Comparison of ENCODE assay signal across 13 cellular contexts in the genomic region with DNA sequence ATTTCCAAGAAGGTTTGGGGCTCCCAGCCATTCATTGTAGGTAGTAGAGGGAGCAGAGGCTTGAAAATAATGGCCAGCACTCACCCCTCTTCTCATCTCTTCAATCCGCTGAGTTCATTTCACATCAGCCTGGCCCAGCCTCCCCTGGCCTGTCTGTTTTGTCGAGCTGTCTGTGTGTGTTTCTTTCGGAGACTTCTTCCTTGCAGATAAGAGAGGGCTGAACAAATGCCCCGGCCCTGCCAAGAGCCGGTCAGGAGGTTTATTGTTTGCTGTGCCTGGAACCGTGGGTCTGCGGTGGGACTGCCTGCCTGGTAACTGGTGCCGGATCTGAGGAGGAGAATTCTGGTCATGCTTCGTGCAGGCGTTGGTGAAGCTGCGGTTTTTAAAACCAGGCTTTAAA. TPM values are rescaled to one million over a fixed set of nuclear protein-coding genes. Genes with fewer than 3 reads are reported as not detected.
DNase-seq lines count a peak whose midpoint lies in the region; ATAC-seq and TF ChIP-seq lines count a peak whose summit lies in the region.
"Had no signal": no experiment of that assay in that cellular context is flagged by ENCODE, and none has a peak within 500 bp of the region (broad histone marks: within the 10 kb centered on the region; RNA-seq: fewer than 3 reads in every experiment).

No MANE protein-coding gene starts in this region.

- peak overlapping the region; percentile 50 for H3K27ac ChIP-seq in A673 (ENCODE audit: low read depth, low read length, poor library complexity, severe bottlenecking)
- H3K27ac ChIP-seq: Peyer's patch had no signal

- intact Hi-C loops in A673 (cut with micrococcal nuclease; ENCODE audit: unreplicated experiment), result no loop called here
- intact Hi-C loops in activated T-helper 2 cell treated with anti-CD3 and anti-CD28 coated beads, Interferon-gamma antibody, Interleukin-2, Interleukin-4, amounts not matched to agents 10 μg/mL and 5 μg/mL and 100 μg/mL, durations not matched to agents 14 hours and 24 hours and 36 hours (cut with micrococcal nuclease), result no loop called here

- TF ChIP-seq CTCF in A673 (conservative IDR thresholded peaks at IDR 0.05; ENCODE audit: low read depth, low read length) (no peak), nephron progenitor cell (IDR thresholded peaks at IDR 0.05) (no peak)

- H3K27me3 ChIP-seq in A673 (replicated peaks; ENCODE audit: insufficient read depth, low read depth, low read length, poor library complexity), result no peaks in the 10 kb centered on the region
- H3K27me3 ChIP-seq: Peyer's patch had no signal

- no TSS peak for BruUV-seq in A673 (replicated peaks; lab: Mats Ljungman, UMichigan)

- peaks cover 11% of the 10 kb centered on the region for H3K4me1 Mint-ChIP-seq in activated T-helper 17 cell treated with anti-CD3 and anti-CD28 coated beads, Interleukin-2, amount 50 U/mL, for 72 hours
- peaks cover 25% of the 10 kb centered on the region for H3K4me1 Mint-ChIP-seq in nephron progenitor cell
- H3K4me1 Mint-ChIP-seq in activated T-helper 2 cell treated with anti-CD3 and anti-CD28 coated beads, Interferon-gamma antibody, Interleukin-2, Interleukin-4, amounts not matched to agents 10 μg/mL and 5 μg/mL and 100 μg/mL, durations not matched to agents 14 hours and 24 hours and 36 hours (ENCODE audit: low read depth), result peaks cover 17% of the 10 kb centered on the region

- no peak overlapping the region for H3K4me3 ChIP-seq in A673 (ENCODE audit: low read depth, low read length, poor library complexity, severe bottlenecking)
- H3K4me3 ChIP-seq: Peyer's patch had no signal

- no peaks in the 10 kb centered on the region for H3K9me3 Mint-ChIP-seq in activated T-helper 17 cell treated with anti-CD3 and anti-CD28 coated beads, Interleukin-2, amount 50 U/mL, for 72 hours
- no peaks in the 10 kb centered on the region for H3K9me3 Mint-ChIP-seq in nephron progenitor cell
- no peaks in the 10 kb centered on the region for H3K9me3 Mint-ChIP-seq in activated T-helper 2 cell treated with anti-CD3 and anti-CD28 coated beads, Interferon-gamma antibody, Interleukin-2, Interleukin-4, amounts not matched to agents 10 μg/mL and 5 μg/mL and 100 μg/mL, durations not matched to agents 14 hours and 24 hours and 36 hours

- no peak for ATAC-seq in activated T-helper 17 cell treated with anti-CD3 and anti-CD28 coated beads, Interleukin-2, amount 50 U/mL, for 72 hours (replicated peaks)
- ATAC-seq in GM21723 (IDR thresholded peaks at IDR 0.05; ENCODE audit: unreplicated experiment), result no peak

- H3K4me1 ChIP-seq in A673 (ENCODE audit: insufficient read depth, low read length, poor library complexity, severe bottlenecking), result no peaks in the 10 kb centered on the region

- POLR2A ChIA-PET in A673 (lab: Charles Lee; ENCODE audit: low non-redundant PET), result no interaction called here

- H3K36me3 ChIP-seq in A673 (ENCODE audit: insufficient read depth, low read length, poor library complexity, severe bottlenecking), result peaks cover 50% of the 10 kb centered on the region

- H3K9me3 ChIP-seq in A673 (ENCODE audit: low read depth, low read length, poor library complexity, severe bottlenecking), result no peaks in the 10 kb centered on the region
- H3K9me3 ChIP-seq: Peyer's patch had no signal

- H3K4me3 Mint-ChIP-seq in activated T-helper 17 cell treated with anti-CD3 and anti-CD28 coated beads, Interleukin-2, amount 50 U/mL, for 72 hours, result no peak overlapping the region
- no peak overlapping the region for H3K4me3 Mint-ChIP-seq in nephron progenitor cell
- H3K4me3 Mint-ChIP-seq in activated T-helper 2 cell treated with anti-CD3 and anti-CD28 coated beads, Interferon-gamma antibody, Interleukin-2, Interleukin-4, amounts not matched to agents 10 μg/mL and 5 μg/mL and 100 μg/mL, durations not matched to agents 14 hours and 24 hours and 36 hours (ENCODE audit: low read depth), result no peak overlapping the region

- DNase-seq in A673 (ENCODE audit: low spot score), result no peak
- DNase-seq in nephron progenitor cell, result no peak
- DNase-seq in activated T-helper 2 cell treated with anti-CD3 and anti-CD28 coated beads, Interferon-gamma antibody, Interleukin-2, Interleukin-4, amounts not matched to agents 10 μg/mL and 5 μg/mL and 100 μg/mL, durations not matched to agents 14 hours and 24 hours and 36 hours (ENCODE audit: low spot score), result no peak
- no peak for DNase-seq in activated gamma-delta T cell (lab: John Stamatoyannopoulos, UW)
- DNase-seq: ACHN; CD4-positive, CD25-positive, alpha-beta regulatory T cell; H7; NCI-H187 treated with DMSO at 0.1 percent for 48 hours; NCI-H510A; SHP77 treated with DMSO at 0.1 percent for 48 hours had no signal

- peaks cover 65% of the 10 kb centered on the region for H3K36me3 Mint-ChIP-seq in activated T-helper 17 cell treated with anti-CD3 and anti-CD28 coated beads, Interleukin-2, amount 50 U/mL, for 72 hours (ENCODE audit: low read depth)
- peaks cover 41% of the 10 kb centered on the region for H3K36me3 Mint-ChIP-seq in nephron progenitor cell (ENCODE audit: low read depth)
- peaks cover 61% of the 10 kb centered on the region for H3K36me3 Mint-ChIP-seq in activated T-helper 2 cell treated with anti-CD3 and anti-CD28 coated beads, Interferon-gamma antibody, Interleukin-2, Interleukin-4, amounts not matched to agents 10 μg/mL and 5 μg/mL and 100 μg/mL, durations not matched to agents 14 hours and 24 hours and 36 hours (ENCODE audit: low read depth)

- CTCF ChIA-PET in A673 (lab: Charles Lee), result no interaction called here

- peak overlapping the region; percentile 71 for H3K27ac Mint-ChIP-seq in activated T-helper 17 cell treated with anti-CD3 and anti-CD28 coated beads, Interleukin-2, amount 50 U/mL, for 72 hours
- peak overlapping the region; percentile 88 for H3K27ac Mint-ChIP-seq in nephron progenitor cell
- H3K27ac Mint-ChIP-seq in activated T-helper 2 cell treated with anti-CD3 and anti-CD28 coated beads, Interferon-gamma antibody, Interleukin-2, Interleukin-4, amounts not matched to agents 10 μg/mL and 5 μg/mL and 100 μg/mL, durations not matched to agents 14 hours and 24 hours and 36 hours, result no peak overlapping the region

- H3K27me3 Mint-ChIP-seq in activated T-helper 17 cell treated with anti-CD3 and anti-CD28 coated beads, Interleukin-2, amount 50 U/mL, for 72 hours, result no peaks in the 10 kb centered on the region
- H3K27me3 Mint-ChIP-seq in nephron progenitor cell (ENCODE audit: low read depth, poor library complexity), result no peaks in the 10 kb centered on the region
- no peaks in the 10 kb centered on the region for H3K27me3 Mint-ChIP-seq in activated T-helper 2 cell treated with anti-CD3 and anti-CD28 coated beads, Interferon-gamma antibody, Interleukin-2, Interleukin-4, amounts not matched to agents 10 μg/mL and 5 μg/mL and 100 μg/mL, durations not matched to agents 14 hours and 24 hours and 36 hours (ENCODE audit: low read depth)
- H3K27me3 Mint-ChIP-seq: CD4-positive, CD25-positive, alpha-beta regulatory T cell had no signal

RNA-seq across cellular contexts. Expression of gene VPS4A, which starts 3.4 kb away (rescaled TPM):
- total RNA-seq in A673 (2021), result 48.7 and 50.4 TPM in 2 replicates
- total RNA-seq in activated T-helper 17 cell treated with anti-CD3 and anti-CD28 coated beads, Interleukin-2, amount 50 U/mL, for 72 hours, result 10 to 100 TPM; 20.7 to 26.9 TPM
- 34.6 and 36.3 TPM in 2 replicates for total RNA-seq in activated T-helper 2 cell treated with anti-CD3 and anti-CD28 coated beads, Interferon-gamma antibody, Interleukin-2, Interleukin-4, amounts not matched to agents 10 μg/mL and 5 μg/mL and 100 μg/mL, durations not matched to agents 14 hours and 24 hours and 36 hours

RNA-seq across cellular contexts. Expression of gene PDF, which starts 15.9 kb away (rescaled TPM):
- 24.8 and 32.4 TPM in 2 replicates for total RNA-seq in A673 (2021)
- total RNA-seq in activated T-helper 17 cell treated with anti-CD3 and anti-CD28 coated beads, Interleukin-2, amount 50 U/mL, for 72 hours, result 10 to 100 TPM in 1 of 2 donors, 1 to 10 TPM in 1; 8.4 to 20.6 TPM
- 15.5 and 17.8 TPM in 2 replicates for total RNA-seq in activated T-helper 2 cell treated with anti-CD3 and anti-CD28 coated beads, Interferon-gamma antibody, Interleukin-2, Interleukin-4, amounts not matched to agents 10 μg/mL and 5 μg/mL and 100 μg/mL, durations not matched to agents 14 hours and 24 hours and 36 hours

RNA-seq across cellular contexts. Expression of gene COG8, which starts 24.8 kb away (rescaled TPM):
- total RNA-seq in A673 (2021), result 47.6 and 52.4 TPM in 2 replicates
- total RNA-seq in activated T-helper 17 cell treated with anti-CD3 and anti-CD28 coated beads, Interleukin-2, amount 50 U/mL, for 72 hours, result 10 to 100 TPM; 29.7 to 34.2 TPM
- 41.5 and 42.9 TPM in 2 replicates for total RNA-seq in activated T-helper 2 cell treated with anti-CD3 and anti-CD28 coated beads, Interferon-gamma antibody, Interleukin-2, Interleukin-4, amounts not matched to agents 10 μg/mL and 5 μg/mL and 100 μg/mL, durations not matched to agents 14 hours and 24 hours and 36 hours

RNA-seq across cellular contexts. Expression of gene NIP7, which starts 25.0 kb away (rescaled TPM):
- total RNA-seq in A673 (2021), result 55.1 and 66.4 TPM in 2 replicates
- 10 to 100 TPM; 26.3 to 34.0 TPM for total RNA-seq in activated T-helper 17 cell treated with anti-CD3 and anti-CD28 coated beads, Interleukin-2, amount 50 U/mL, for 72 hours
- total RNA-seq in activated T-helper 2 cell treated with anti-CD3 and anti-CD28 coated beads, Interferon-gamma antibody, Interleukin-2, Interleukin-4, amounts not matched to agents 10 μg/mL and 5 μg/mL and 100 μg/mL, durations not matched to agents 14 hours and 24 hours and 36 hours, result 60.5 and 60.8 TPM in 2 replicates

RNA-seq across cellular contexts. Expression of gene TMED6, which starts 37.1 kb away (rescaled TPM):
- total RNA-seq in A673 (2021), result 1.8 TPM in 1 of 2 replicates, not detected in the other
- 1 to 10 TPM; 2.0 to 4.0 TPM for total RNA-seq in activated T-helper 17 cell treated with anti-CD3 and anti-CD28 coated beads, Interleukin-2, amount 50 U/mL, for 72 hours
- total RNA-seq in activated T-helper 2 cell treated with anti-CD3 and anti-CD28 coated beads, Interferon-gamma antibody, Interleukin-2, Interleukin-4, amounts not matched to agents 10 μg/mL and 5 μg/mL and 100 μg/mL, durations not matched to agents 14 hours and 24 hours and 36 hours, result 1.8 and 1.9 TPM in 2 replicates
- total RNA-seq: H7 had no signal
